Comparison of ENCODE assay signal across 34 cellular contexts in genomic region chr10:110742801-110743200, GRCh38.
DNase-seq lines count a peak whose midpoint lies in the region; ATAC-seq, FAIRE-seq and TF ChIP-seq lines count a peak whose summit lies in the region.
"Had no signal": no experiment of that assay in that cellular context is flagged by ENCODE, and none has a peak within 500 bp of the region (broad histone marks: within the 10 kb centered on the region; RNA-seq: fewer than 3 reads in every experiment).

No MANE protein-coding gene starts in this region.

- no peaks in the 10 kb centered on the region for H3K9me3 Mint-ChIP-seq in activated T-cell treated with anti-CD3 and anti-CD28 coated beads, Interleukin-2, amount 50 U/mL, for 72 hours
- H3K9me3 Mint-ChIP-seq in Calu3 (ENCODE audit: low read depth, unreplicated experiment) = no peaks in the 10 kb centered on the region
- no peaks in the 10 kb centered on the region for H3K9me3 Mint-ChIP-seq in osteocyte (ENCODE audit: unreplicated experiment)
- H3K9me3 Mint-ChIP-seq: endodermal cell, IgD-negative memory B cell had no signal

- H3K4me1 ChIP-seq in Karpas-422 (ENCODE audit: low read length) (peaks cover 8% of the 10 kb centered on the region; the same call in 1 of the 2 replicates), GM12878 (ENCODE audit: control insufficient read depth, insufficient read depth, low read length) (peaks cover 17% of the 10 kb centered on the region), right cardiac atrium (ENCODE audit: control insufficient read depth, insufficient read depth, low read length) (peaks cover 20% of the 10 kb centered on the region)
- H3K4me1 ChIP-seq: colonic mucosa, upper lobe of right lung had no signal

- POLR2A ChIA-PET in GM12878 (lab: Charles Lee) = no interaction called here

- TF ChIP-seq CTCF in GM12878 (IDR thresholded peaks at IDR 0.05 in 2 of 3, conservative IDR thresholded peaks at IDR 0.05 in 1 of 3; ENCODE audit: control insufficient read depth in 2 of 3, extremely low read depth in 1 of 3, insufficient read depth in 1 of 3, low read depth in 3 of 3, low read length in 3 of 3) (no peak), Calu3 (IDR thresholded peaks at IDR 0.05; ENCODE audit: unreplicated experiment) (no peak), osteocyte (IDR thresholded peaks at IDR 0.05) (no peak)

- TF ChIP-seq EP300 in GM12878 (IDR thresholded peaks at IDR 0.05; ENCODE audit: borderline replicate concordance in 1 of 2, control insufficient read depth in 1 of 2, low read depth in 2 of 2, low read length in 2 of 2) = no peak

- TF ChIP-seq POLR2A in GM12878 (IDR thresholded peaks at IDR 0.05; ENCODE audit: low read depth, low read length) (no peak), H54 (IDR thresholded peaks at IDR 0.05; ENCODE audit: low read depth, low read length) (no peak)

- intact Hi-C loops in GM12878 (cut with micrococcal nuclease; ENCODE audit: unreplicated experiment) = loop anchor here (10.0 kb wide), 2 partner anchors 272 to 332 kb away; partner anchors contain the start of gene ADRA2A
- intact Hi-C loops in right cardiac atrium (cut with DNase I) = loop anchor here in 1 of 4 donors (10.0 kb wide), 1 partner anchor 152 kb away; no protein-coding TSS in a partner anchor
- intact Hi-C loops in Calu3 (cut with micrococcal nuclease; ENCODE audit: unreplicated experiment) = no loop called here

- ATAC-seq in activated T-cell treated with anti-CD3 and anti-CD28 coated beads, Interleukin-2, amount 50 U/mL, for 72 hours (replicated peaks in 1 of 2) = no peak
- ATAC-seq in GM12878 (no peak), right cardiac atrium (peak; percentile 70 to 72)
- ATAC-seq: esophagus mucosa, pancreas, upper lobe of right lung had no signal

- H3K27ac ChIP-seq in Karpas-422 (ENCODE audit: low read length) (no peak overlapping the region), GM12878 (ENCODE audit: control insufficient read depth, insufficient read depth) (no peak overlapping the region), right cardiac atrium (ENCODE audit: low read length) (peak overlapping the region; percentile 49)
- H3K27ac ChIP-seq: colonic mucosa, pancreas, upper lobe of right lung, WERI-Rb-1 had no signal

- H3K9me2 ChIP-seq in Karpas-422 (replicated peaks; ENCODE audit: insufficient read depth, low read length) = no peaks in the 10 kb centered on the region
- H3K9me2 ChIP-seq: SK-N-SH had no signal

- H3K27me3 ChIP-seq in Karpas-422 (ENCODE audit: low read length) (no peaks in the 10 kb centered on the region), GM12878 (replicated peaks in 1 of 2; ENCODE audit: control insufficient read depth in 2 of 2, insufficient read depth in 2 of 2, low read length in 1 of 2) (no peaks in the 10 kb centered on the region), right cardiac atrium (ENCODE audit: control insufficient read depth, insufficient read depth) (no peaks in the 10 kb centered on the region)
- H3K27me3 ChIP-seq: BE2C, colonic mucosa, pancreas, upper lobe of right lung had no signal

- H2AFZ ChIP-seq in Karpas-422 (ENCODE audit: low read length) (no peak overlapping the region), GM12878 (ENCODE audit: control insufficient read depth, low read depth, low read length) (peak overlapping the region; percentile 57; the same call in 1 of the 2 replicates)

- WGBS in GM12878 (ENCODE audit: insufficient coverage, insufficient replicate concordance, low lambda C conversion rate, missing lambda C conversion rate) = 90% methylated on average over 6 of the region's 6 CpGs
- 59% methylated on average over 6 of the region's 6 CpGs for WGBS in right cardiac atrium

- H3K4me1 Mint-ChIP-seq in activated T-cell treated with anti-CD3 and anti-CD28 coated beads, Interleukin-2, amount 50 U/mL, for 72 hours (ENCODE audit: low read depth) = peaks cover 87% of the 10 kb centered on the region
- H3K4me1 Mint-ChIP-seq in Calu3 (ENCODE audit: low read depth, unreplicated experiment) (no peaks in the 10 kb centered on the region), osteocyte (ENCODE audit: unreplicated experiment) (peaks cover 11% of the 10 kb centered on the region)
- H3K4me1 Mint-ChIP-seq: endodermal cell had no signal

- CTCF ChIA-PET in GM12878 (lab: Yijun Ruan, JAX) (interaction anchor here (0.7 to 2.9 kb wide), 11 partner anchors 9 to 462 kb away, joined by 3 to 18 read pairs (median 3); no protein-coding TSS in a partner anchor), Calu3 (lab: Charles Lee) (interaction anchor here (0.7 kb wide), 1 partner anchor 1209 kb away, joined by 4 read pairs; no protein-coding TSS in a partner anchor)

- DNase-seq in activated T-cell treated with anti-CD3 and anti-CD28 coated beads, Interleukin-2, amount 50 U/mL, for 72 hours = no peak
- no peak for DNase-seq in activated T-cell treated with anti-CD3 and anti-CD28 coated beads, Interleukin-2, amount 50 U/mL, for 48 hours
- no peak for DNase-seq in Karpas-422
- DNase-seq in GM12878 (ENCODE audit: low read depth, low spot score) = no peak
- DNase-seq in right cardiac atrium = peak; percentile 56 to 84 (median 76)
- no peak for DNase-seq in Calu3
- DNase-seq in osteocyte (ENCODE audit: extremely low spot score, unreplicated experiment) = no peak
- DNase-seq in H54 (ENCODE audit: insufficient read length, low spot score) = no peak
- DNase-seq: ACHN; activated CD4-positive, alpha-beta T cell treated with anti-CD3 and anti-CD28 coated beads, Interleukin-2, amount 50 U/mL, for 1 hour; activated gamma-delta T cell treated with Interleukin-2 at 50 U/mL for 16 hours; anterior cingulate cortex; BE2C; colonic mucosa; endodermal cell; foreskin fibroblast; H7; kidney glomerular epithelial cell; NCI-H1105; NCI-H1930; NCI-H69; nephron progenitor cell; pancreas; retina; SK-N-SH; stimulated activated CD4-positive, alpha-beta T cell treated with anti-CD3 and anti-CD28 coated beads, Interleukin-2, amount 100 ng/mL, for 48 hours; substantia nigra; upper lobe of right lung; WERI-Rb-1 had no signal

- in situ Hi-C loops in GM12878 (cut with MboI) = loop anchor here (25.0 kb wide), 1 partner anchor 594 kb away; no protein-coding TSS in a partner anchor

- H3K79me2 ChIP-seq in Karpas-422 (ENCODE audit: low read length) = no peaks in the 10 kb centered on the region
- H3K79me2 ChIP-seq in GM12878 (ENCODE audit: control insufficient read depth, insufficient read depth, low read length) = no peaks in the 10 kb centered on the region

- H4K20me1 ChIP-seq in Karpas-422 (ENCODE audit: insufficient read depth, low read depth, low read length) = no peaks in the 10 kb centered on the region
- H4K20me1 ChIP-seq in GM12878 (ENCODE audit: control insufficient read depth, insufficient read depth) = no peaks in the 10 kb centered on the region

- H3K4me2 ChIP-seq in Karpas-422 (ENCODE audit: low read depth, low read length, poor library complexity, severe bottlenecking) = peak overlapping the region; percentile 13
- H3K4me2 ChIP-seq in GM12878 (ENCODE audit: control insufficient read depth, insufficient read depth) = peak overlapping the region; percentile 63
- H3K4me2 ChIP-seq: SK-N-SH had no signal

- H3K9ac ChIP-seq in Karpas-422 (ENCODE audit: low read length) = no peak overlapping the region
- H3K9ac ChIP-seq in GM12878 (ENCODE audit: control insufficient read depth, insufficient read depth, low read length) = no peak overlapping the region
- H3K9ac ChIP-seq: SK-N-SH had no signal

- H3K4me3 Mint-ChIP-seq in activated T-cell treated with anti-CD3 and anti-CD28 coated beads, Interleukin-2, amount 50 U/mL, for 72 hours = peak overlapping the region; percentile 59 to 79
- H3K4me3 Mint-ChIP-seq in Calu3 (ENCODE audit: low read depth, unreplicated experiment) (no peak overlapping the region), osteocyte (ENCODE audit: unreplicated experiment) (no peak overlapping the region)
- H3K4me3 Mint-ChIP-seq: endodermal cell, IgD-negative memory B cell, nephron progenitor cell had no signal

- no peaks in the 10 kb centered on the region for H3K9me3 ChIP-seq in Karpas-422 (ENCODE audit: low read length)
- H3K9me3 ChIP-seq in GM12878 (replicated peaks; ENCODE audit: control insufficient read depth, insufficient read depth, low read length) = no peaks in the 10 kb centered on the region
- no peaks in the 10 kb centered on the region for H3K9me3 ChIP-seq in right cardiac atrium (ENCODE audit: control insufficient read depth, low read length)
- H3K9me3 ChIP-seq: BE2C, colonic mucosa, pancreas, SK-N-SH, upper lobe of right lung had no signal

- BruUV-seq in GM12878 (replicated peaks; lab: Mats Ljungman, UMichigan) = no TSS peak
- no TSS peak for BruUV-seq in Calu3 (replicated peaks; lab: Mats Ljungman, UMichigan)

- RAD21 ChIA-PET in GM12878 (lab: Charles Lee; ENCODE audit: unreplicated experiment) = interaction anchor here (1.0 to 3.2 kb wide), 6 partner anchors 60 to 174 kb away, joined by 3 to 15 read pairs (median 4); no protein-coding TSS in a partner anchor

- H3K36me3 ChIP-seq in Karpas-422 (ENCODE audit: insufficient read depth, low read length) (no peaks in the 10 kb centered on the region), GM12878 (ENCODE audit: control insufficient read depth in 2 of 2, insufficient read depth in 2 of 2, low read length in 1 of 2) (no peaks in the 10 kb centered on the region)
- H3K36me3 ChIP-seq: BE2C, colonic mucosa, pancreas, upper lobe of right lung, WERI-Rb-1 had no signal

- H3K27ac Mint-ChIP-seq in activated T-cell treated with anti-CD3 and anti-CD28 coated beads, Interleukin-2, amount 50 U/mL, for 72 hours = peak overlapping the region; percentile 69
- no peak overlapping the region for H3K27ac Mint-ChIP-seq in Calu3 (ENCODE audit: unreplicated experiment)
- H3K27ac Mint-ChIP-seq in osteocyte (ENCODE audit: unreplicated experiment) = no peak overlapping the region
- H3K27ac Mint-ChIP-seq: endodermal cell, IgD-negative memory B cell had no signal

- no peak for TF ChIP-seq RAD21 in GM12878 (IDR thresholded peaks at IDR 0.05; ENCODE audit: insufficient read depth, low read depth, low read length)

- no peaks in the 10 kb centered on the region for H3K27me3 Mint-ChIP-seq in activated T-cell treated with anti-CD3 and anti-CD28 coated beads, Interleukin-2, amount 50 U/mL, for 72 hours (ENCODE audit: low read depth)
- H3K27me3 Mint-ChIP-seq in Calu3 (ENCODE audit: unreplicated experiment) (peaks cover 47% of the 10 kb centered on the region), osteocyte (ENCODE audit: unreplicated experiment) (peaks cover 2% of the 10 kb centered on the region)

- H3K4me3 ChIP-seq in Karpas-422 (ENCODE audit: low read length) (no peak overlapping the region), GM12878 (0 out of 2 replicates have a peak overlapping the region, but pooled peaks have one; percentile 30), right cardiac atrium (ENCODE audit: low read length) (no peak overlapping the region)
- H3K4me3 ChIP-seq: colonic mucosa, pancreas, upper lobe of right lung had no signal

- peaks cover 0 to 1% of the 10 kb centered on the region in 2 donors for H3K36me3 Mint-ChIP-seq in activated T-cell treated with anti-CD3 and anti-CD28 coated beads, Interleukin-2, amount 50 U/mL, for 72 hours (ENCODE audit: insufficient read depth in 2 of 2)
- H3K36me3 Mint-ChIP-seq in Calu3 (ENCODE audit: insufficient read depth, unreplicated experiment) = no peaks in the 10 kb centered on the region
- no peaks in the 10 kb centered on the region for H3K36me3 Mint-ChIP-seq in osteocyte (ENCODE audit: unreplicated experiment)
- H3K36me3 Mint-ChIP-seq: IgD-negative memory B cell had no signal

- no peak for FAIRE-seq in GM12878 (lab: Jason Lieb, UNC)
- no peak for FAIRE-seq in H54 (lab: Jason Lieb, UNC)
- FAIRE-seq: bronchial epithelial cell, D721Med, GM18507, pancreas had no signal

- SMC1A ChIA-PET in GM12878 (lab: Charles Lee; ENCODE audit: uncharacterized antibody, unreplicated experiment) = interaction anchor here (0.6 to 4.8 kb wide), 18 partner anchors 11 to 436 kb away, joined by 3 to 28 read pairs (median 4); no protein-coding TSS in a partner anchor

Comparison
In these comparisons a context has a peak if more than half of its experiments do, and no peak if none do; other contexts are left out.
1. ATAC-seq: peak in right cardiac atrium (2 of 2); none in activated T-cell treated with anti-CD3 and anti-CD28 coated beads, Interleukin-2, amount 50 U/mL, for 72 hours (0 of 2) and GM12878 (single experiment).
2. DNase-seq: peak in right cardiac atrium (3 of 3); none in activated T-cell treated with anti-CD3 and anti-CD28 coated beads, Interleukin-2, amount 50 U/mL, for 72 hours (0 of 2), activated T-cell treated with anti-CD3 and anti-CD28 coated beads, Interleukin-2, amount 50 U/mL, for 48 hours (0 of 2), Karpas-422 (single experiment), GM12878 (single experiment), Calu3 (single experiment), osteocyte (single experiment) and H54 (single experiment).
3. H3K4me3 Mint-ChIP-seq: peak in activated T-cell treated with anti-CD3 and anti-CD28 coated beads, Interleukin-2, amount 50 U/mL, for 72 hours (2 of 2); none in Calu3 (single experiment) and osteocyte (single experiment).